ENCODE assay signal across 1 cellular context in the genomic region with DNA sequence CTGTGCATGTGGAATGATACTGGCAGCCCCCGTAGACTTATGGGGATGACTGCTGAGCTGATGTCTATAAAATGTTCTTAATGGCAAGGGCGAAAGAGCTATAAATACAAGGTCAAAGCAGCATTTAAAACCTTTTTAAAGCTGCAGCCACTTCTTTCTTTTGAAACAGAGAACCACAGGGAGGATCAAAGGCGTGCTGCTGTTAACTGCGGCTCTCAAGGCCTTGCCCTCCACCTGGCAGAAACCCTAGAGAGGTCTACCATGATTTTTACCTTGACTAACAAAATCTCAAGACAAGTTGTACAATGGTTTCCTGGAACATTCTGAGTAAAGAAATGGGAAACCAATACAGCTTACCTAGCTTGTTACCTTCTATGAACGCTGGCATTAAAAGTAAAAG.
TF ChIP-seq lines count a peak whose summit lies in the region.

No MANE protein-coding gene starts in this region.

TF ChIP-seq in GM23338, 12 proteins besides CTCF, POLR2A, EP300 and RAD21 (continued from another document):
- no peak for TF ChIP-seq REST (IDR thresholded peaks at IDR 0.05; ENCODE audit: unreplicated experiment)
- TF ChIP-seq EZH2phosphoT487 (IDR thresholded peaks at IDR 0.05; ENCODE audit: unreplicated experiment), result no peak
